In genomic region chr7:130970696-130971095, GRCh38 we compare ENCODE assay signal across 11 cellular contexts.
DNase-seq lines count a peak whose midpoint lies in the region; TF ChIP-seq lines count a peak whose summit lies in the region.
"Had no signal": no experiment of that assay in that cellular context is flagged by ENCODE, and none has a peak within 500 bp of the region (broad histone marks: within the 10 kb centered on the region; RNA-seq: fewer than 3 reads in every experiment).

No MANE protein-coding gene starts in this region.

- peaks cover 57% of the 10 kb centered on the region for H3K4me1 Mint-ChIP-seq in activated CD4-positive, alpha-beta T cell treated with anti-CD3 and anti-CD28 coated beads, Interleukin-2, amount 10 ng/mL, durations not matched to agents 24 days and 14 days
- H3K4me1 Mint-ChIP-seq: endodermal cell had no signal

- no peaks in the 10 kb centered on the region for H3K27me3 Mint-ChIP-seq in activated CD4-positive, alpha-beta T cell treated with anti-CD3 and anti-CD28 coated beads, Interleukin-2, amount 10 ng/mL, durations not matched to agents 24 days and 14 days

- no peaks in the 10 kb centered on the region for H3K27me3 ChIP-seq in OCI-LY1 (ENCODE audit: insufficient read depth, low read length)
- H3K27me3 ChIP-seq in smooth muscle cell (ENCODE audit: low read depth), result no peaks in the 10 kb centered on the region

- in situ Hi-C loops in G401 (cut with HindIII; ENCODE audit: low sequenced_read_pairs), result no loop called here

- H3K9ac ChIP-seq in OCI-LY1 (ENCODE audit: low read length) (no peak overlapping the region; the same call in 1 of the 2 replicates), smooth muscle cell (ENCODE audit: low read depth) (no peak overlapping the region)

- 0 out of 2 replicates have a peak, but pooled peaks cover 3% of the 10 kb centered on the region for H4K20me1 ChIP-seq in OCI-LY1 (ENCODE audit: insufficient read depth, low read length)
- H4K20me1 ChIP-seq in smooth muscle cell (ENCODE audit: low read depth), result no peaks in the 10 kb centered on the region

- no peaks in the 10 kb centered on the region for H3F3A ChIP-seq in OCI-LY1 (ENCODE audit: insufficient read depth, low read length)
- no peaks in the 10 kb centered on the region for H3F3A ChIP-seq in smooth muscle cell (ENCODE audit: low read depth)

- TF ChIP-seq CTCF in OCI-LY1 (IDR thresholded peaks at IDR 0.05; ENCODE audit: low read length) (no peak), coronary artery (IDR thresholded peaks at IDR 0.05) (no peak), smooth muscle cell (IDR thresholded peaks at IDR 0.05; ENCODE audit: borderline replicate concordance, insufficient read depth, poor library complexity, severe bottlenecking) (no peak)

- H3K4me2 ChIP-seq in OCI-LY1 (ENCODE audit: low read length), result peak overlapping the region; percentile 7; the same call in 1 of the 2 replicates
- no peak overlapping the region for H3K4me2 ChIP-seq in smooth muscle cell

- 65% methylated on average over 1 of the region's 1 CpG for WGBS in smooth muscle cell (ENCODE audit: low lambda C conversion rate)

- H3K9me2 ChIP-seq in OCI-LY1 (ENCODE audit: low read depth, low read length), result no peaks in the 10 kb centered on the region

- intact Hi-C loops in activated CD4-positive, alpha-beta T cell treated with anti-CD3 and anti-CD28 coated beads, Interleukin-2, amount 10 ng/mL, durations not matched to agents 24 days and 14 days (cut with micrococcal nuclease), result loop anchor here (1.0 kb wide), 5 partner anchors 9 to 61 kb away; no protein-coding TSS in a partner anchor

- no peak overlapping the region for H2AFZ ChIP-seq in OCI-LY1 (ENCODE audit: low read length)
- H2AFZ ChIP-seq in smooth muscle cell (ENCODE audit: low read depth), result no peak overlapping the region

- H3K27ac ChIP-seq in OCI-LY1 (ENCODE audit: low read depth, low read length, poor library complexity, severe bottlenecking), result peak overlapping the region; percentile 70
- peak overlapping the region; percentile 9 to 18 for H3K27ac ChIP-seq in coronary artery
- H3K27ac ChIP-seq in smooth muscle cell (ENCODE audit: low read depth), result peak overlapping the region; percentile 48

- peak overlapping the region; percentile 64 for H3K4me3 Mint-ChIP-seq in activated CD4-positive, alpha-beta T cell treated with anti-CD3 and anti-CD28 coated beads, Interleukin-2, amount 10 ng/mL, durations not matched to agents 24 days and 14 days
- H3K4me3 Mint-ChIP-seq: endodermal cell had no signal

- H3K36me3 ChIP-seq in OCI-LY1 (ENCODE audit: insufficient read depth, low read length), result peaks cover 59% of the 10 kb centered on the region
- H3K36me3 ChIP-seq in smooth muscle cell (ENCODE audit: low read depth), result no peaks in the 10 kb centered on the region

- no peak for DNase-seq in activated CD4-positive, alpha-beta T cell treated with anti-CD3 and anti-CD28 coated beads, Interleukin-2, amount 10 ng/mL, durations not matched to agents 24 days and 14 days
- DNase-seq in activated CD4-positive, alpha-beta T cell treated with anti-CD3 and anti-CD28 coated beads, Interleukin-2, amount 50 U/mL, for 48 hours, result no peak
- DNase-seq in coronary artery (ENCODE audit: low spot score), result no peak
- DNase-seq in smooth muscle cell (lab: John Stamatoyannopoulos, UW; ENCODE audit: unreplicated experiment), result no peak
- DNase-seq in G401 (ENCODE audit: low spot score), result no peak
- no peak for DNase-seq in activated gamma-delta T cell treated with Interleukin-2 at 50 U/mL for 16 hours
- no peak for DNase-seq in NCI-H1930 (lab: John Stamatoyannopoulos, UW)
- DNase-seq: aorta, DMS79 treated with DMSO at 0.1 percent for 48 hours, endodermal cell had no signal

- H3K9me3 ChIP-seq in OCI-LY1 (ENCODE audit: low read length) (peaks cover 14% of the 10 kb centered on the region; the same call in 1 of the 2 replicates), smooth muscle cell (replicated peaks; ENCODE audit: low read depth) (no peaks in the 10 kb centered on the region)

- peaks cover 8% of the 10 kb centered on the region for H3K9me3 Mint-ChIP-seq in activated CD4-positive, alpha-beta T cell treated with anti-CD3 and anti-CD28 coated beads, Interleukin-2, amount 10 ng/mL, durations not matched to agents 24 days and 14 days

- H3K36me3 Mint-ChIP-seq in activated CD4-positive, alpha-beta T cell treated with anti-CD3 and anti-CD28 coated beads, Interleukin-2, amount 10 ng/mL, durations not matched to agents 24 days and 14 days (ENCODE audit: low read depth), result peaks cover 48% of the 10 kb centered on the region

- no peak overlapping the region for H3K4me3 ChIP-seq in OCI-LY1 (ENCODE audit: low read depth, low read length, poor library complexity, severe bottlenecking)
- H3K4me3 ChIP-seq in coronary artery, result no peak overlapping the region
- H3K4me3 ChIP-seq in smooth muscle cell, result no peak overlapping the region

- H3K27ac Mint-ChIP-seq in activated CD4-positive, alpha-beta T cell treated with anti-CD3 and anti-CD28 coated beads, Interleukin-2, amount 10 ng/mL, durations not matched to agents 24 days and 14 days, result peak overlapping the region; percentile 96
- H3K27ac Mint-ChIP-seq: endodermal cell had no signal

- H3K79me2 ChIP-seq in OCI-LY1 (ENCODE audit: insufficient read depth, low read length) (peaks cover 18% of the 10 kb centered on the region), smooth muscle cell (ENCODE audit: low read depth) (no peaks in the 10 kb centered on the region)

- peaks cover 31% of the 10 kb centered on the region for H3K4me1 ChIP-seq in OCI-LY1 (ENCODE audit: insufficient read depth, low read length, severe bottlenecking)
- H3K4me1 ChIP-seq in smooth muscle cell (ENCODE audit: low read depth), result no peaks in the 10 kb centered on the region

Comparison
In these comparisons a context has a peak if more than half of its experiments do, and no peak if none do; other contexts are left out.
1. H3K27ac ChIP-seq: peak in every context shown above with its lines; median percentile 70 in OCI-LY1; 48 in smooth muscle cell; 14 in coronary artery.